In the genomic region with DNA sequence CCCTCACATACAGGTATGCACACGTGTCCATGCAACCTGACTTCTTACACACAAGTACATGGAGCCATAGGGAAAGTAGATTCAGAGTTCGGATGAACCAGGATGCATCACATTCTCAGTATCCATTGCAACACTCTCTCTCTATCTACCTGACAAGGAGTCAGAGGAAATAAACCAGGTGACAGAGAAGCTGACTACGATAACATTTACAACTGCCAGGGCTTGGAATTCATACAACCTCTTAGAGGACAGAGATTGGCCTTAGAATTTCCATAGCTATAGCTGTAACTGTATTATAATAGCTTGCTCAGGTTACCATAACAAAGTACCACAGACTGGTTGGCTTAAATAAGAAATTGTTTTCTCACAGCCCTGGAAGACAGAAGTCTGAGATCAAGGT, we compare ENCODE assay signal across 24 cellular contexts.
"Had no signal": no experiment of that assay in that cellular context is flagged by ENCODE, and none has a peak within 500 bp of the region (broad histone marks: within the 10 kb centered on the region; RNA-seq: fewer than 3 reads in every experiment).

No MANE protein-coding gene starts in this region.

- H3K27me3 ChIP-seq: SJCRH30 had no signal

- DNase-seq: activated B cell treated with CpG ODN at 0.5 μM for 24 hours; activated CD4-positive, alpha-beta T cell treated with anti-CD3 and anti-CD28 coated beads for 1 hour; activated CD4-positive, alpha-beta T cell treated with anti-CD3 and anti-CD28 coated beads, Interleukin-2, amount 10 ng/mL, durations not matched to agents 24 days and 14 days; activated CD4-positive, alpha-beta T cell treated with anti-CD3 and anti-CD28 coated beads, Interleukin-2, amount 50 U/mL, for 48 hours; activated CD8-positive, alpha-beta memory T cell treated with anti-CD3 and anti-CD28 coated beads, Interleukin-2, amount 10 ng/mL, durations not matched to agents 7 days and 5 days; activated effector memory CD4-positive, alpha-beta T cell treated with anti-CD3 and anti-CD28 coated beads, Interleukin-2, amount 50 U/mL, for 16 hours; activated naive CD4-positive, alpha-beta T cell treated with Interleukin-2 at 50 U/mL for 16 hours; activated T-cell treated with anti-CD3 and anti-CD28 coated beads, Interleukin-2, amount 50 U/mL, for 4 hours; amygdala; Kasumi-1; KBM-7; NCI-H1048; NCI-H146; NCI-H187 treated with DMSO at 0.1 percent for 48 hours; NCI-H2081 treated with DMSO at 0.1 percent for 48 hours; NCI-H446; NCI-H524 treated with DMSO at 0.1 percent for 48 hours; NCI-H748 treated with DMSO at 0.1 percent for 48 hours; SJCRH30; SW 1271 had no signal

- ATAC-seq: activated CD8-positive, alpha-beta memory T cell treated with anti-CD3 and anti-CD28 coated beads, Interleukin-2, amount 10 ng/mL, durations not matched to agents 7 days and 5 days; activated naive CD4-positive, alpha-beta T cell treated with anti-CD3 and anti-CD28 coated beads, Interleukin-2, amount 50 U/mL, for 72 hours; activated T-cell treated with anti-CD3 and anti-CD28 coated beads, Interleukin-2, amount 50 U/mL, for 4 hours; SK-N-SH treated with all-trans-retinoic acid at 6 μM for 48 hours had no signal

- H3K4me3 Mint-ChIP-seq: activated B cell treated with CpG ODN at 0.5 μM for 24 hours; activated CD4-positive, alpha-beta T cell treated with anti-CD3 and anti-CD28 coated beads, Interleukin-2, amount 10 ng/mL, durations not matched to agents 24 days and 14 days; activated CD8-positive, alpha-beta memory T cell treated with anti-CD3 and anti-CD28 coated beads, Interleukin-2, amount 10 ng/mL, durations not matched to agents 7 days and 5 days; activated T-cell treated with anti-CD3 and anti-CD28 coated beads, Interleukin-2, amount 50 U/mL, for 4 hours; brain; T-helper 1 cell treated with Interleukin-12 subunit alpha and Interleukin-12 subunit beta and Interleukin-4 antibody, amounts not matched to agents 30 μg/mL and 1 μg/mL, for 36 hours had no signal

- H3K27ac Mint-ChIP-seq: activated B cell treated with CpG ODN at 0.5 μM for 24 hours; activated CD4-positive, alpha-beta T cell treated with anti-CD3 and anti-CD28 coated beads, Interleukin-2, amount 10 ng/mL, durations not matched to agents 24 days and 14 days; activated CD8-positive, alpha-beta memory T cell treated with anti-CD3 and anti-CD28 coated beads, Interleukin-2, amount 10 ng/mL, durations not matched to agents 7 days and 5 days; activated naive CD4-positive, alpha-beta T cell treated with anti-CD3 and anti-CD28 coated beads, Interleukin-2, amount 50 U/mL, for 72 hours; brain; T-helper 1 cell treated with Interleukin-12 subunit alpha and Interleukin-12 subunit beta and Interleukin-4 antibody, amounts not matched to agents 30 μg/mL and 1 μg/mL, for 36 hours had no signal

- H3K4me1 Mint-ChIP-seq: activated B cell treated with CpG ODN at 0.5 μM for 24 hours; activated CD4-positive, alpha-beta T cell treated with anti-CD3 and anti-CD28 coated beads, Interleukin-2, amount 10 ng/mL, durations not matched to agents 24 days and 14 days; activated CD8-positive, alpha-beta memory T cell treated with anti-CD3 and anti-CD28 coated beads, Interleukin-2, amount 10 ng/mL, durations not matched to agents 7 days and 5 days had no signal

- H3K27ac ChIP-seq: SJCRH30 had no signal

- H3K36me3 ChIP-seq: SJCRH30 had no signal

- H3K4me3 ChIP-seq: SJCRH30 had no signal

- H3K9me3 Mint-ChIP-seq: activated B cell treated with CpG ODN at 0.5 μM for 24 hours; activated CD4-positive, alpha-beta T cell treated with anti-CD3 and anti-CD28 coated beads, Interleukin-2, amount 10 ng/mL, durations not matched to agents 24 days and 14 days; activated naive CD4-positive, alpha-beta T cell treated with anti-CD3 and anti-CD28 coated beads, Interleukin-2, amount 50 U/mL, for 72 hours; activated T-cell treated with anti-CD3 and anti-CD28 coated beads, Interleukin-2, amount 50 U/mL, for 4 hours; brain; T-helper 1 cell treated with Interleukin-12 subunit alpha and Interleukin-12 subunit beta and Interleukin-4 antibody, amounts not matched to agents 30 μg/mL and 1 μg/mL, for 36 hours had no signal

- H3K9me3 ChIP-seq: SJCRH30 had no signal

- H3K36me3 Mint-ChIP-seq: activated CD8-positive, alpha-beta memory T cell treated with anti-CD3 and anti-CD28 coated beads, Interleukin-2, amount 10 ng/mL, durations not matched to agents 7 days and 5 days; activated naive CD4-positive, alpha-beta T cell treated with anti-CD3 and anti-CD28 coated beads, Interleukin-2, amount 50 U/mL, for 72 hours; brain had no signal
